ENCODE assay signal across 9 cellular contexts in the genomic region with DNA sequence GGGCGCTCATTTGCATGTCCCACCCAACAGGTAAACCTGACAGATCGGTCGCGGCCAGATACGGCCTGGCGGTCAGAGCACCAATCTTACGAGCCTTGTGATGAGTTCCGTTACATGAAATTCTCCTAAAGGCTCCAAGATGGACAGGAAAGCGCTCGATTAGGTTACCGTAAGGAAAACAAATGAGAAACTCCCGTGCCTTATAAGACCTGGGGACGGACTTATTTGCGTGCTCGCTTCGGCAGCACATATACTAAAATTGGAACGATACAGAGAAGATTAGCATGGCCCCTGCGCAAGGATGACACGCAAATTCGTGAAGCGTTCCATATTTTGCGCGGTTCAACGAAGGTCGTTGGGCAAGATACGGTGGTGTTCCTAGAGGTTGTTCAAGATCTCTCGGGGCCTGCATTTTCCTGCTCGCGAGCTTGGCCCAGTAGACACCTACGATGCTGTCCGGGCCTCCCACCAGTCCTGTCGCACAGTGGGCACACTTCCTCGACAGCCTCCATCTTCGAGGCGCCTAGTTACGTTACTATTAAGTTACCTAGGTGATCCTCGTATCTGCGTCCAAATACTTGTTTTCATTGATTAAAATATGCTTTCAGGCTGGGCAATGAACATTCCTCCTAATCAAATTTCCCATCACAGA. TPM values are rescaled to one million over a fixed set of nuclear protein-coding genes. Genes with fewer than 3 reads are reported as not detected.
DNase-seq lines count a peak whose midpoint lies in the region; ATAC-seq and TF ChIP-seq lines count a peak whose summit lies in the region.
"Had no signal": no experiment of that assay in that cellular context is flagged by ENCODE, and none has a peak within 500 bp of the region (broad histone marks: within the 10 kb centered on the region; RNA-seq: fewer than 3 reads in every experiment).

A gene (plus strand): TSS at position 230 of the 652 bp plus-strand sequence.

- H3K9me3 ChIP-seq in tibial artery = no peaks in the 10 kb centered on the region

- H3K36me3 ChIP-seq in tibial artery = no peaks in the 10 kb centered on the region

- H3K4me3 ChIP-seq in WI38 (ENCODE audit: low read depth, low read length) = peak within 1 kb of the TSS; percentile 64
- peak within 1 kb of the TSS; percentile 73 to 83 for H3K4me3 ChIP-seq in tibial artery

- H3K27me3 ChIP-seq in tibial artery = no peaks in the 10 kb centered on the region

- H3K36me3 Mint-ChIP-seq in effector memory CD8-positive, alpha-beta T cell (ENCODE audit: insufficient read depth) = peaks cover 41% of the 10 kb centered on the region

- H3K27ac ChIP-seq in tibial artery = peak within 1 kb of the TSS; percentile 86 to 89

- peak; percentile 58 for DNase-seq in DMS114 treated with DMSO at 0.1 percent for 48 hours (lab: John Stamatoyannopoulos, UW; ENCODE audit: unreplicated experiment)
- peak; percentile 24 for DNase-seq in NCI-H1436 (lab: John Stamatoyannopoulos, UW)
- DNase-seq in effector memory CD8-positive, alpha-beta T cell = peak; percentile 22 to 35 (median 22)
- peak; percentile 25 for DNase-seq in myocyte (ENCODE audit: low read depth)
- DNase-seq in tibial artery = peak in 1 of 2 donors; percentile 70
- DNase-seq in SKM-1 (lab: John Stamatoyannopoulos, UW; ENCODE audit: unreplicated experiment) = no peak
- DNase-seq in AML-193 (lab: John Stamatoyannopoulos, UW) = no peak

- peaks cover 0 to 3% of the 10 kb centered on the region in 2 donors for H3K9me3 Mint-ChIP-seq in effector memory CD8-positive, alpha-beta T cell

- H3K27ac Mint-ChIP-seq in effector memory CD8-positive, alpha-beta T cell = peak within 1 kb of the TSS; percentile 98 to 99

- peaks cover 20 to 30% of the 10 kb centered on the region in 2 donors for H3K4me1 Mint-ChIP-seq in effector memory CD8-positive, alpha-beta T cell (ENCODE audit: low read depth in 2 of 2)

- peak; percentile 7 for ATAC-seq in effector memory CD8-positive, alpha-beta T cell (replicated peaks)

- peaks cover 0 to 12% of the 10 kb centered on the region in 2 donors for H3K27me3 Mint-ChIP-seq in effector memory CD8-positive, alpha-beta T cell

- peak within 1 kb of the TSS; percentile 84 to 92 for H3K4me3 Mint-ChIP-seq in effector memory CD8-positive, alpha-beta T cell

- TF ChIP-seq CTCF in WI38 (IDR thresholded peaks at IDR 0.05; ENCODE audit: low read depth, low read length) (no peak), tibial artery (IDR thresholded peaks at IDR 0.05) (no peak)

- intact Hi-C loops in tibial artery (cut with DNase I; ENCODE audit: low total_unique reads) = loop anchor here (2.0 to 5.0 kb wide), 2 partner anchors 50 to 125 kb away; a partner anchor contains a TSS

- H3K4me1 ChIP-seq in tibial artery = peaks cover 0 to 18% (median 3%) of the 10 kb centered on the region in 4 donors

RNA-seq across cellular contexts. Expression of the gene that starts here (rescaled TPM):
- not detected in 2 replicates for total RNA-seq in myocyte
- not detected for polyA plus RNA-seq in myocyte (2012)
- total RNA-seq: M059J had no signal

Comparison
In these comparisons a context has a peak if more than half of its experiments do, and no peak if none do; other contexts are left out.
1. Peak in DNase-seq in myocyte; RNA of the gene not detected or under 1 TPM.
2. DNase-seq: peak in DMS114 treated with DMSO at 0.1 percent for 48 hours (single experiment), NCI-H1436 (single experiment) and effector memory CD8-positive, alpha-beta T cell (3 of 3); none in SKM-1 (single experiment) and AML-193 (0 of 2).